In genomic region chr7:116328161-116328560, GRCh38 we compare ENCODE assay signal across 22 cellular contexts.
DNase-seq lines count a peak whose midpoint lies in the region; ATAC-seq and TF ChIP-seq lines count a peak whose summit lies in the region.
"Had no signal": no experiment of that assay in that cellular context is flagged by ENCODE, and none has a peak within 500 bp of the region (broad histone marks: within the 10 kb centered on the region; RNA-seq: fewer than 3 reads in every experiment).

No MANE protein-coding gene starts in this region.

- CTCF ChIA-PET in SK-N-SH (lab: Yijun Ruan, JAX) = interaction anchor here (1.0 kb wide), 1 partner anchor 33 kb away, joined by 3 read pairs; no protein-coding TSS in a partner anchor

- peak overlapping the region; percentile 8; the same call in 1 of the 2 replicates for H3K9ac ChIP-seq in SK-N-SH

- no peak overlapping the region for H3K4me3 ChIP-seq in SK-N-SH (ENCODE audit: low read depth in 2 of 2, low read length in 1 of 2)
- no peak overlapping the region for H3K4me3 ChIP-seq in cardiac fibroblast (replicated peaks in 1 of 2; ENCODE audit: low read depth in 2 of 2, low read length in 2 of 2)
- H3K4me3 ChIP-seq in vagina = no peak overlapping the region
- H3K4me3 ChIP-seq: breast epithelium, stomach, upper lobe of right lung had no signal

- POLR2A ChIA-PET in SK-N-SH (lab: Yijun Ruan, JAX) = no interaction called here

- TF ChIP-seq POLR2A in vagina (IDR thresholded peaks at IDR 0.05) = no peak

- H2AFZ ChIP-seq in SK-N-SH (ENCODE audit: low read depth) = peak overlapping the region; percentile 17; the same call in 1 of the 2 replicates

- 42% methylated on average over 1 of the region's 1 CpG for WGBS in SK-N-SH (ENCODE audit: low lambda C conversion rate)

- intact Hi-C loops in vagina (cut with DNase I) = no loop called here

- H3K9me3 ChIP-seq in SK-N-SH (no peaks in the 10 kb centered on the region), vagina (no peaks in the 10 kb centered on the region)
- H3K9me3 ChIP-seq: breast epithelium, stomach, upper lobe of right lung had no signal

- peaks cover 19% of the 10 kb centered on the region for H3F3A ChIP-seq in SK-N-SH (replicated peaks; ENCODE audit: insufficient read depth)

- no peaks in the 10 kb centered on the region for H4K20me1 ChIP-seq in SK-N-SH (ENCODE audit: insufficient read depth)

- 0 out of 4 replicates have a peak, but pooled peaks of 1 of the 2 experiments have one; percentile 3 for TF ChIP-seq EP300 in SK-N-SH (IDR thresholded peaks at IDR 0.05; ENCODE audit: borderline replicate concordance in 1 of 2, low read depth in 1 of 2, low read length in 1 of 2)

- DNase-seq in SK-N-SH = no peak
- peak; percentile 58 to 77 for DNase-seq in cardiac fibroblast (ENCODE audit: low read depth in 2 of 2)
- peak; percentile 9 for DNase-seq in hepatic stellate cell (ENCODE audit: low spot score)
- no peak for DNase-seq in vagina (ENCODE audit: extremely low spot score in 2 of 2)
- no peak for DNase-seq in GM19238 (ENCODE audit: insufficient read length, low spot score)
- DNase-seq in GM20000 (ENCODE audit: low spot score) = no peak
- no peak for DNase-seq in NCI-H2227 (lab: John Stamatoyannopoulos, UW; ENCODE audit: unreplicated experiment)
- DNase-seq: activated CD4-positive, alpha-beta T cell treated with anti-CD3 and anti-CD28 coated beads, Interleukin-2, amount 50 U/mL, for 1 hour; activated naive CD8-positive, alpha-beta T cell treated with anti-CD3 and anti-CD28 coated beads, Interleukin-2, amount 10 ng/mL, durations not matched to agents 7 days and 5 days; COR-L47; DND-41; left colon; NCI-H1105 treated with DMSO at 0.1 percent for 48 hours; NCI-H2081 treated with DMSO at 0.1 percent for 48 hours; NCI-H524 treated with DMSO at 0.1 percent for 48 hours; Right ventricle myocardium superior; stimulated activated CD4-positive, alpha-beta T cell treated with anti-CD3 and anti-CD28 coated beads, Interleukin-4, amount 100 ng/mL, for 24 hours; stomach; upper lobe of right lung had no signal

- H3K4me1 ChIP-seq in SK-N-SH (ENCODE audit: control insufficient read depth in 1 of 2, insufficient read depth in 2 of 2, low read depth in 1 of 2, low read length in 1 of 2) (peaks cover 0 to 23% of the 10 kb centered on the region in 2 experiments), vagina (peaks cover 33% of the 10 kb centered on the region)
- H3K4me1 ChIP-seq: breast epithelium had no signal

- no peak for ATAC-seq in SK-N-SH treated with all-trans-retinoic acid at 6 μM for 48 hours
- ATAC-seq: left colon, upper lobe of right lung had no signal

- no peak for TF ChIP-seq RAD21 in SK-N-SH (IDR thresholded peaks at IDR 0.05; ENCODE audit: low read length)

- no peaks in the 10 kb centered on the region for H3K79me2 ChIP-seq in SK-N-SH (ENCODE audit: insufficient read depth)

- no peaks in the 10 kb centered on the region for H3K36me3 ChIP-seq in SK-N-SH (replicated peaks in 1 of 2; ENCODE audit: control insufficient read depth in 1 of 2, insufficient read depth in 2 of 2, low read length in 1 of 2)
- H3K36me3 ChIP-seq in vagina = no peaks in the 10 kb centered on the region
- H3K36me3 ChIP-seq: breast epithelium, stomach, upper lobe of right lung had no signal

- H3K27ac ChIP-seq in SK-N-SH (ENCODE audit: low read depth in 2 of 2, low read length in 1 of 2) = peak overlapping the region; percentile 7 to 65; a peak in 3 of 4 replicates
- H3K27ac ChIP-seq in vagina = peak overlapping the region; percentile 74
- H3K27ac ChIP-seq: 22Rv1, breast epithelium, upper lobe of right lung had no signal

- TF ChIP-seq CTCF in SK-N-SH (IDR thresholded peaks at IDR 0.05) (no peak), cardiac fibroblast (IDR thresholded peaks at IDR 0.05; ENCODE audit: low read depth, low read length) (no peak), vagina (IDR thresholded peaks at IDR 0.05) (no peak), GM20000 (IDR thresholded peaks at IDR 0.05; ENCODE audit: extremely low read depth, missing control alignments) (no peak)

- H3K9me2 ChIP-seq in SK-N-SH = no peaks in the 10 kb centered on the region

- no peaks in the 10 kb centered on the region for H3K27me3 ChIP-seq in SK-N-SH (ENCODE audit: insufficient read depth)
- no peaks in the 10 kb centered on the region for H3K27me3 ChIP-seq in vagina
- H3K27me3 ChIP-seq: breast epithelium, stomach, upper lobe of right lung had no signal

- peak overlapping the region; percentile 41 for H3K4me2 ChIP-seq in SK-N-SH

TF ChIP-seq in SK-N-SH, 30 proteins besides CTCF, POLR2A, EP300 and RAD21:
- TF ChIP-seq TEAD4 (IDR thresholded peaks at IDR 0.05; ENCODE audit: borderline replicate concordance, insufficient read depth) (0 out of 2 replicates have a peak, but pooled peaks have one; percentile 17), IRF3 (IDR thresholded peaks at IDR 0.05; ENCODE audit: low read depth, low read length) (no peak)

TF ChIP-seq in SK-N-SH treated with all-trans-retinoic acid at 6 μM for 48 hours, 23 proteins besides CTCF, POLR2A, EP300 and RAD21:
- TF ChIP-seq ZFP30 (CRISPR knock-in tag; IDR thresholded peaks at IDR 0.05) (no peak), ESRRG (CRISPR knock-in tag; IDR thresholded peaks at IDR 0.05) (no peak), SNAI2 (CRISPR knock-in tag; IDR thresholded peaks at IDR 0.05) (no peak), ARNTL (CRISPR knock-in tag; IDR thresholded peaks at IDR 0.05; ENCODE audit: borderline replicate concordance, low read depth) (no peak), PPARA (CRISPR knock-in tag; IDR thresholded peaks at IDR 0.05; ENCODE audit: borderline replicate concordance) (no peak), CSDC2 (CRISPR knock-in tag; IDR thresholded peaks at IDR 0.05) (no peak), ZC3H10 (CRISPR knock-in tag; IDR thresholded peaks at IDR 0.05) (no peak), BACH2 (CRISPR knock-in tag; IDR thresholded peaks at IDR 0.05; ENCODE audit: borderline replicate concordance) (no peak), GLIS3 (CRISPR knock-in tag; IDR thresholded peaks at IDR 0.05) (no peak), ZNF8 (CRISPR knock-in tag; IDR thresholded peaks at IDR 0.05) (no peak), ISL1 (CRISPR knock-in tag; IDR thresholded peaks at IDR 0.05) (no peak), RARB (CRISPR knock-in tag; IDR thresholded peaks at IDR 0.05) (no peak), ZNF70 (CRISPR knock-in tag; IDR thresholded peaks at IDR 0.05) (no peak), OSR1 (CRISPR knock-in tag; IDR thresholded peaks at IDR 0.05) (no peak), TOX (CRISPR knock-in tag; IDR thresholded peaks at IDR 0.05; ENCODE audit: borderline replicate concordance) (no peak), ZFP3 (CRISPR knock-in tag; IDR thresholded peaks at IDR 0.05) (no peak)
- TF ChIP-seq, protein P1, sequence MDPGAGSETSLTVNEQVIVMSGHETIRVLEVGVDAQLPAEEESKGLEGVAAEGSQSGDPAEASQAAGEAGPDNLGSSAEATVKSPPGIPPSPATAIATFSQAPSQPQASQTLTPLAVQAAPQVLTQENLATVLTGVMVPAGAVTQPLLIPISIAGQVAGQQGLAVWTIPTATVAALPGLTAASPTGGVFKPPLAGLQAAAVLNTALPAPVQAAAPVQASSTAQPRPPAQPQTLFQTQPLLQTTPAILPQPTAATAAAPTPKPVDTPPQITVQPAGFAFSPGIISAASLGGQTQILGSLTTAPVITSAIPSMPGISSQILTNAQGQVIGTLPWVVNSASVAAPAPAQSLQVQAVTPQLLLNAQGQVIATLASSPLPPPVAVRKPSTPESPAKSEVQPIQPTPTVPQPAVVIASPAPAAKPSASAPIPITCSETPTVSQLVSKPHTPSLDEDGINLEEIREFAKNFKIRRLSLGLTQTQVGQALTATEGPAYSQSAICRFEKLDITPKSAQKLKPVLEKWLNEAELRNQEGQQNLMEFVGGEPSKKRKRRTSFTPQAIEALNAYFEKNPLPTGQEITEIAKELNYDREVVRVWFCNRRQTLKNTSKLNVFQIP (CRISPR knock-in tag; IDR thresholded peaks at IDR 0.05; ENCODE audit: borderline replicate concordance, low read depth) = no peak

Comparison
In these comparisons a context has a peak if more than half of its experiments do, and no peak if none do; other contexts are left out.
1. DNase-seq: peak in cardiac fibroblast (2 of 2) and hepatic stellate cell (single experiment); none in SK-N-SH (single experiment), vagina (0 of 2), GM19238 (single experiment), GM20000 (single experiment) and NCI-H2227 (single experiment).